24 cellular contexts compared by ENCODE assay signal in genomic region chr2:231597627-231598026, GRCh38. TPM values are rescaled to one million over a fixed set of nuclear protein-coding genes. Genes with fewer than 3 reads are reported as not detected.
DNase-seq lines count a peak whose midpoint lies in the region; ATAC-seq and TF ChIP-seq lines count a peak whose summit lies in the region.
"Had no signal": no experiment of that assay in that cellular context is flagged by ENCODE, and none has a peak within 500 bp of the region (broad histone marks: within the 10 kb centered on the region; RNA-seq: fewer than 3 reads in every experiment).

No MANE protein-coding gene starts in this region.

- peak overlapping the region; percentile 63 for H2AFZ ChIP-seq in mammary epithelial cell (ENCODE audit: low read depth, low read length)

- H3K4me2 ChIP-seq in mammary epithelial cell (ENCODE audit: insufficient read depth, low read depth, low read length): no peak overlapping the region

- H4K20me1 ChIP-seq in mammary epithelial cell (ENCODE audit: insufficient read depth, low read length): no peaks in the 10 kb centered on the region

- no peak for TF ChIP-seq CTCF in mammary epithelial cell (conservative IDR thresholded peaks at IDR 0.05 in 1 of 2, IDR thresholded peaks at IDR 0.05 in 1 of 2; ENCODE audit: extremely low read depth in 1 of 2, insufficient read depth in 1 of 2, low read depth in 1 of 2, low read length in 2 of 2)

- no peak for ATAC-seq in HG02938 (IDR thresholded peaks at IDR 0.05; ENCODE audit: unreplicated experiment)
- ATAC-seq: naive thymus-derived CD8-positive, alpha-beta T cell; Panc1 had no signal

- no peak overlapping the region for H3K27ac ChIP-seq in mammary epithelial cell (ENCODE audit: insufficient read depth, low read depth, low read length)
- peak overlapping the region; percentile 72 for H3K27ac ChIP-seq in skeletal muscle tissue (ENCODE audit: low read depth, low read length)
- H3K27ac ChIP-seq: pancreas, VCaP had no signal

- 70% methylated on average over 8 of the region's 8 CpGs for WGBS in mammary epithelial cell (ENCODE audit: low coverage, missing lambda C conversion rate)

- H3K9ac ChIP-seq in mammary epithelial cell (ENCODE audit: insufficient read depth, low read length) (no peak overlapping the region), skeletal muscle tissue (ENCODE audit: low read depth in 1 of 3, low read length in 3 of 3) (peak overlapping the region in 2 of 3 donors; percentile 33 to 57)

- CTCF ChIA-PET in mammary epithelial cell (lab: Charles Lee; ENCODE audit: low non-redundant PET): no interaction called here

- H3K79me2 ChIP-seq in mammary epithelial cell (ENCODE audit: insufficient read depth, low read length): no peaks in the 10 kb centered on the region

- DNase-seq in Ammon's horn (ENCODE audit: low spot score) (peak; percentile 65), mammary epithelial cell (no peak), head of caudate nucleus (peak in 37 of 42 donors; percentile 7 to 84 (median 60)), DMS153 treated with DMSO at 0.1 percent for 48 hours (lab: John Stamatoyannopoulos, UW; ENCODE audit: unreplicated experiment) (no peak), KBM-7 (no peak), DMS114 treated with DMSO at 0.1 percent for 48 hours (lab: John Stamatoyannopoulos, UW; ENCODE audit: unreplicated experiment) (no peak)
- DNase-seq: activated CD4-positive, alpha-beta T cell treated with anti-CD3 and anti-CD28 coated beads, Interleukin-2, amount 50 U/mL, for 1 hour; activated effector memory CD4-positive, alpha-beta T cell treated with Interleukin-2 at 50 U/mL for 16 hours; Calu3; foreskin melanocyte; GOT3; KG1; naive thymus-derived CD8-positive, alpha-beta T cell; NCI-H187 treated with DMSO at 0.1 percent for 48 hours; NCI-H226; pancreas; stimulated activated naive CD4-positive, alpha-beta T cell; T-helper 2 cell had no signal

- H3K36me3 ChIP-seq in mammary epithelial cell (ENCODE audit: insufficient read depth, low read length): no peaks in the 10 kb centered on the region
- no peaks in the 10 kb centered on the region for H3K36me3 ChIP-seq in skeletal muscle tissue (ENCODE audit: control insufficient read depth in 3 of 3, insufficient read depth in 3 of 3, low read length in 3 of 3)
- H3K36me3 ChIP-seq: pancreas had no signal

- H3K4me1 ChIP-seq in mammary epithelial cell (ENCODE audit: insufficient read depth, low read length) (no peaks in the 10 kb centered on the region), skeletal muscle tissue (ENCODE audit: control insufficient read depth in 3 of 3, insufficient read depth in 3 of 3, low read length in 3 of 3) (peaks cover 8 to 23% (median 11%) of the 10 kb centered on the region in 3 donors)
- H3K4me1 ChIP-seq: pancreas had no signal

- intact Hi-C loops in mammary epithelial cell (cut with micrococcal nuclease): no loop called here
- intact Hi-C loops in head of caudate nucleus (cut with DNase I): no loop called here

- in situ Hi-C loops in mammary epithelial cell (cut with MboI; ENCODE audit: low sequenced_read_pairs in 2 of 2) (no loop called here), KBM-7 (cut with MboI; ENCODE audit: low pct_unique_long_range_greater_than_20kb, low sequenced_read_pairs) (no loop called here)

- BruUV-seq in mammary epithelial cell (replicated peaks; lab: Mats Ljungman, UMichigan): no TSS peak

- no peaks in the 10 kb centered on the region for H3K9me3 ChIP-seq in mammary epithelial cell (replicated peaks; ENCODE audit: insufficient read depth, low read length)
- H3K9me3 ChIP-seq in skeletal muscle tissue (ENCODE audit: control insufficient read depth in 3 of 3, low read length in 3 of 3): no peaks in the 10 kb centered on the region
- H3K9me3 ChIP-seq: pancreas had no signal

- H3K27me3 ChIP-seq in mammary epithelial cell (ENCODE audit: insufficient read depth, low read length): no peaks in the 10 kb centered on the region
- peaks cover 0 to 3% (median under 1%) of the 10 kb centered on the region in 3 donors for H3K27me3 ChIP-seq in skeletal muscle tissue (ENCODE audit: control insufficient read depth in 3 of 3, insufficient read depth in 3 of 3, low read length in 3 of 3)
- H3K27me3 ChIP-seq: pancreas had no signal

- H3K4me3 ChIP-seq in mammary epithelial cell (replicated peaks in 1 of 3; ENCODE audit: insufficient read depth in 1 of 3, low read depth in 2 of 3, low read length in 3 of 3) (no peak overlapping the region), skeletal muscle tissue (ENCODE audit: low read length in 3 of 3) (no peak overlapping the region)
- H3K4me3 ChIP-seq: pancreas had no signal

- dilution Hi-C loops in mammary epithelial cell (cut with HindIII; ENCODE audit: low sequenced_read_pairs): loop anchor here (5.0 kb wide), 1 partner anchor 85 kb away; no protein-coding TSS in a partner anchor

RNA-seq across cellular contexts. Expression of gene TEX44, which starts 5.0 kb away (rescaled TPM):
- total RNA-seq in mammary epithelial cell: not detected
- not detected for polyA plus RNA-seq in mammary epithelial cell
- polyA minus RNA-seq in mammary epithelial cell: not detected
- not detected for total RNA-seq in skeletal muscle tissue
- total RNA-seq: Calu3; naive thymus-derived CD8-positive, alpha-beta T cell; pancreas; SK-MEL-5; urinary bladder had no signal
- polyA plus RNA-seq: naive thymus-derived CD8-positive, alpha-beta T cell; pancreas; urinary bladder had no signal

Comparison
In these comparisons a context has a peak if more than half of its experiments do, and no peak if none do; other contexts are left out.
1. DNase-seq: peak in Ammon's horn (single experiment) and head of caudate nucleus (37 of 42); none in mammary epithelial cell (single experiment), DMS153 treated with DMSO at 0.1 percent for 48 hours (single experiment), KBM-7 (single experiment) and DMS114 treated with DMSO at 0.1 percent for 48 hours (single experiment).